Comparison of ENCODE assay signal across 25 cellular contexts in the genomic region with DNA sequence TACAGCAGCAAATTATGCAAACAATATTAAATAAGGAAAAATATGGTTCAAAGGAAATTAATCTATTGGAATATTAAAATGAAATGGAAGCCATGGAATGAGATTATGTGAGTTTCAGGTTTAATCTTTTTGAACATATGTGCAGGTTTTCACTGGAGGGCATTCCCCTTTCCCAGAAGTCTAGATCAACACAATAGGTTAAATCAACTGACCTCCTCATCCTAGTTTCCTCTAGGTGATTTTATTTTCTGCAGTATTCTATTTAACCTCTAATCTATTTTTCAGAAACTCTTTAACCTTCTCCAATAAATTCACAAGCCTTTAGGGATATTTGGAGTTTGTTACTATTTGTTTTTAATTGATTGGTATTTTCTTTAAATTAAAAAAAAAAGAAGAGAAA.
"Had no signal": no experiment of that assay in that cellular context is flagged by ENCODE, and none has a peak within 500 bp of the region (broad histone marks: within the 10 kb centered on the region; RNA-seq: fewer than 3 reads in every experiment).

No MANE protein-coding gene starts in this region.

- DNase-seq: Kasumi-1, KG1, MV-4-11, NCI-H1048, NCI-H1105, NCI-H1417, NCI-H1436 treated with DMSO at 0.1 percent for 48 hours, NCI-H1694, NCI-H187 treated with DMSO at 0.1 percent for 48 hours, NCI-H2029 treated with DMSO at 0.1 percent for 48 hours, NCI-H2171 treated with DMSO at 0.1 percent for 48 hours, NCI-H345, NCI-H446 treated with DMSO at 0.1 percent for 48 hours, NCI-H510A treated with DMSO at 0.1 percent for 48 hours, NCI-H526, NCI-H748 treated with DMSO at 0.1 percent for 48 hours, PC-3, Peyer's patch, SHP77 treated with DMSO at 0.1 percent for 48 hours, SJCRH30, T-helper 1 cell had no signal

- H3K27ac ChIP-seq: HL-60, Peyer's patch, SJCRH30 had no signal

- H3K9me3 ChIP-seq: Peyer's patch, SJCRH30 had no signal

- H3K4me3 ChIP-seq: Peyer's patch, SJCRH30 had no signal

- H3K4me1 ChIP-seq: Peyer's patch, SJCRH30 had no signal

- H3K27me3 ChIP-seq: Peyer's patch, SJCRH30 had no signal

- FAIRE-seq: HTR-8/SVneo had no signal

- ATAC-seq: PC-3, Right ventricle myocardium inferior, SK-N-SH treated with all-trans-retinoic acid at 6 μM for 48 hours had no signal

- H3K36me3 ChIP-seq: Peyer's patch, SJCRH30 had no signal
